In the genomic region with DNA sequence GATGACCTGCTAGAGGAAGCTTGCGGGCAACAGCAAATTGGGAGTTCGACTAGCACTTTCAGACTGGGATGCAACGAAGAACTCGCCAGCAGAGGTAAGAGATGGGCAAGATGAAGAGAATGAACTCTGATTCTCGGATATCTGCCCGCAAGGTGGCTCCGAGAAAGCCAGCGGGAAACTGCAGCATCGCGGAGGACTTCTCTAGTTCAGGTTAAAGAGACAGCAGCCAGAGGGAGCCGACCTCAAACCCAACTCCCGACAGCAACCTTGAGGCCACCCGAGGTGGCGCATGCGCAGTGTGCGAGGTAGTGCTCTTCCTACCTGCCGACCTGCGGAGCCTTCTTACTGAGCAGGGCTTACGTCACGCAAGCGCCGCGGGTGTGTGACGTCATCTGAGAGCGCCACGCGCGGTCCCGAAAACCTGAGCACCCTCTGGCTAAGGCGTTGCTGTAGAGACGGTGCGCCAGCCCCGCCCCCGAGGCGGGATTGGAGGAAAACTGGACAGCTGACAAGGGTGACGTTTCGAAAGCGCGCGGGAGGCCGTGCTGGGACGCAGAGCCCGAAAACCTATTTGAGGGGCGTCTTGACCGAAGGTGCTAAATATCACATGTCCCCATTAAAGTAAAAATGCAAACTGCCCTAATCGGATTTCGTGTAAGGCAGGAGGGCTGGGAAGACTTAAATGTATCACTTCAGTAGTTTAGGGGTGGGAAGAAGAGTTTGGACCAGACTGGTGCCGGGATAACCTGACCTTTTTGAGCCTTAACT, we compare ENCODE assay signal across 8 cellular contexts.
DNase-seq lines count a peak whose midpoint lies in the region; ATAC-seq and TF ChIP-seq lines count a peak whose summit lies in the region.

No MANE protein-coding gene starts in this region.

- TF ChIP-seq CTCF in GM12865 (IDR thresholded peaks at IDR 0.05; ENCODE audit: insufficient read depth, low read depth, low read length, missing control alignments), result no peak
- TF ChIP-seq CTCF in SU-DHL-6 (IDR thresholded peaks at IDR 0.05; ENCODE audit: insufficient read depth, low read length, poor library complexity, severe bottlenecking), result no peak
- TF ChIP-seq CTCF in ovary (IDR thresholded peaks at IDR 0.05), result peak in 2 of 3 donors; percentile 40 to 66
- peak in 3 of 6 experiments; percentile 15 to 39 (median 20) for TF ChIP-seq CTCF in thyroid gland (IDR thresholded peaks at IDR 0.05)

- H3K27ac ChIP-seq in SU-DHL-6 (ENCODE audit: low read depth, low read length) (peak overlapping the region; percentile 74), ovary (peak overlapping the region; percentile 59 to 87), thyroid gland (peak overlapping the region; percentile 67 to 77 (median 77))

- H4K20me1 ChIP-seq in SU-DHL-6 (ENCODE audit: low read depth, low read length), result no peaks in the 10 kb centered on the region

- H3K9me3 Mint-ChIP-seq in activated naive CD8-positive, alpha-beta T cell treated with anti-CD3 and anti-CD28 coated beads, Interleukin-2, amount 50 U/mL, for 24 hours, result no peaks in the 10 kb centered on the region

- H3K4me3 Mint-ChIP-seq in activated naive CD8-positive, alpha-beta T cell treated with anti-CD3 and anti-CD28 coated beads, Interleukin-2, amount 50 U/mL, for 24 hours, result peak overlapping the region; percentile 90

- H3K36me3 ChIP-seq in SU-DHL-6 (ENCODE audit: low read length) (no peaks in the 10 kb centered on the region), ovary (no peaks in the 10 kb centered on the region), thyroid gland (no peaks in the 10 kb centered on the region)

- peaks cover 11% of the 10 kb centered on the region for H3K27me3 Mint-ChIP-seq in activated naive CD8-positive, alpha-beta T cell treated with anti-CD3 and anti-CD28 coated beads, Interleukin-2, amount 50 U/mL, for 24 hours

- H3K36me3 Mint-ChIP-seq in activated naive CD8-positive, alpha-beta T cell treated with anti-CD3 and anti-CD28 coated beads, Interleukin-2, amount 50 U/mL, for 24 hours (ENCODE audit: low read depth), result no peaks in the 10 kb centered on the region

- H3K4me1 ChIP-seq in ovary (ENCODE audit: insufficient read depth) (no peaks in the 10 kb centered on the region), thyroid gland (peaks cover 0 to 11% of the 10 kb centered on the region in 2 donors)

- peaks cover 35% of the 10 kb centered on the region for H3F3A ChIP-seq in SU-DHL-6 (ENCODE audit: insufficient read depth)

- peak; percentile 58 for TF ChIP-seq POLR2A in ovary (IDR thresholded peaks at IDR 0.05)
- TF ChIP-seq POLR2A in thyroid gland (IDR thresholded peaks at IDR 0.05), result peak in 1 of 2 donors; percentile 72

- peak overlapping the region; percentile 52 for H3K9ac ChIP-seq in SU-DHL-6 (ENCODE audit: low read length)

- TF ChIP-seq EP300 in ovary (IDR thresholded peaks at IDR 0.05), result no peak

- no peaks in the 10 kb centered on the region for H3K79me2 ChIP-seq in SU-DHL-6 (ENCODE audit: insufficient read depth, low read length)

- intact Hi-C loops in Right ventricle myocardium superior (cut with DNase I) (no loop called here), ovary (cut with DNase I) (no loop called here), thyroid gland (cut with DNase I) (no loop called here)

- peak; percentile 100 for DNase-seq in GM12865 (ENCODE audit: low read depth)
- DNase-seq in NCI-H1417 (lab: John Stamatoyannopoulos, UW), result peak; percentile 99
- DNase-seq in activated naive CD8-positive, alpha-beta T cell treated with anti-CD3 and anti-CD28 coated beads, Interleukin-2, amount 50 U/mL, for 24 hours, result peak; percentile 100
- peak; percentile 100 for DNase-seq in Right ventricle myocardium superior
- DNase-seq in ovary, result peak; percentile 99 to 100 (median 100)
- DNase-seq in thyroid gland, result peak; percentile 99

- 1% methylated on average over 47 to 48 of the region's 48 CpGs for WGBS in ovary, 3 donors
- whole genome bisulfite sequencing in thyroid gland, 2 donors, result 8 to 13% methylated on average over 11 to 28 of the region's 48 CpGs

- H3K4me2 ChIP-seq in SU-DHL-6 (ENCODE audit: low read depth, low read length, poor library complexity, severe bottlenecking), result peak overlapping the region; percentile 69

- H3K27me3 ChIP-seq in SU-DHL-6 (ENCODE audit: low read length) (no peaks in the 10 kb centered on the region), ovary (no peaks in the 10 kb centered on the region), thyroid gland (no peaks in the 10 kb centered on the region)

- H2AFZ ChIP-seq in SU-DHL-6 (ENCODE audit: low read depth, low read length, severe bottlenecking), result peak overlapping the region; percentile 84

- ATAC-seq in HG02759 (IDR thresholded peaks at IDR 0.05; ENCODE audit: unreplicated experiment) (peak; percentile 81), Right ventricle myocardium superior (ENCODE audit: poor library complexity) (peak; percentile 99)
- ATAC-seq in activated naive CD8-positive, alpha-beta T cell treated with anti-CD3 and anti-CD28 coated beads, Interleukin-2, amount 50 U/mL, for 24 hours, result peak; percentile 90

- H3K9me2 ChIP-seq in SU-DHL-6 (replicated peaks; ENCODE audit: insufficient read depth, low read length), result no peaks in the 10 kb centered on the region

- H3K4me3 ChIP-seq in GM12865 (ENCODE audit: low read depth, low read length) (peak overlapping the region; percentile 81), SU-DHL-6 (ENCODE audit: insufficient read depth, low read length, poor library complexity, severe bottlenecking) (peak overlapping the region; percentile 55), ovary (peak overlapping the region; percentile 57), thyroid gland (replicated peaks in 1 of 3) (peak overlapping the region in 2 of 3 donors; percentile 23 to 31)

- H3K27ac Mint-ChIP-seq in activated naive CD8-positive, alpha-beta T cell treated with anti-CD3 and anti-CD28 coated beads, Interleukin-2, amount 50 U/mL, for 24 hours, result peak overlapping the region; percentile 91

- peaks cover 50% of the 10 kb centered on the region for H3K4me1 Mint-ChIP-seq in activated naive CD8-positive, alpha-beta T cell treated with anti-CD3 and anti-CD28 coated beads, Interleukin-2, amount 50 U/mL, for 24 hours

- H3K9me3 ChIP-seq in SU-DHL-6 (ENCODE audit: insufficient read depth, low read length), result no peaks in the 10 kb centered on the region
- H3K9me3 ChIP-seq in ovary, result no peaks in the 10 kb centered on the region
- no peaks in the 10 kb centered on the region for H3K9me3 ChIP-seq in thyroid gland

Comparison
In these comparisons a context has a peak if more than half of its experiments do, and no peak if none do; other contexts are left out.
1. Peak in every context shown above with its lines: DNase-seq, ATAC-seq, H3K4me3 ChIP-seq and H3K27ac ChIP-seq.
2. H3K4me3 ChIP-seq: peak in every context shown above with its lines; median percentile 81 in GM12865; 57 in ovary; 55 in SU-DHL-6; 27 in thyroid gland.
3. CTCF ChIP-seq: peak in ovary (2 of 3); none in GM12865 (single experiment) and SU-DHL-6 (single experiment).